30 cellular contexts compared by ENCODE assay signal in the genomic region with DNA sequence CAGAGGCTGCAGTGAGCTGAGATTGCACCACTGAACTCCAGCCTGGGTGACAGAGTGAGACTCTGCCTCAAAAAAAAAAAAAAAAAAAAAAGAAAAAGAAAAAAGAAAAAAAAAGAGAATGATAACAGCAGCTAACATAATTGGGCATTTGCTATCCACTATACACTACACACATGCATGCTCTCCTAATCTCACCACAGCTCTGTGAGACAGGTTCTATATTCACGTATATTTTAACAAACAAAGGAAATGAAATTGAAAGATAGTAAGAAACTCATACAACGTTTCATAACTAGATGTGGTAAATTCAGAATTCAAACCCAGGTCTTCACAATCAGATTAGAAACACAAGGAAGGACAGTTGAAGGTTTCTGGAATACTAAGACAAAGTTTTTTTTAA.
"Had no signal": no experiment of that assay in that cellular context is flagged by ENCODE, and none has a peak within 500 bp of the region (broad histone marks: within the 10 kb centered on the region; RNA-seq: fewer than 3 reads in every experiment).

No MANE protein-coding gene starts in this region.

- H3K79me2 ChIP-seq: hepatocyte had no signal

- DNase-seq: activated B cell treated with CpG ODN at 0.5 μM for 24 hours; activated CD4-positive, alpha-beta memory T cell treated with anti-CD3 and anti-CD28 coated beads, Interleukin-2, amount 10 ng/mL, durations not matched to agents 7 days and 5 days; activated CD4-positive, alpha-beta T cell treated with anti-CD3 and anti-CD28 coated beads for 36 hours; activated CD4-positive, alpha-beta T cell treated with anti-CD3 and anti-CD28 coated beads, Interleukin-2, amount 10 ng/mL, durations not matched to agents 7 days and 5 days; activated CD4-positive, alpha-beta T cell treated with anti-CD3 and anti-CD28 coated beads, Interleukin-2, amount 50 U/mL, for 4 hours; activated CD8-positive, alpha-beta memory T cell treated with anti-CD3 and anti-CD28 coated beads, Interleukin-2, amount 50 U/mL, for 48 hours; activated gamma-delta T cell; activated naive CD4-positive, alpha-beta T cell; activated naive CD4-positive, alpha-beta T cell treated with anti-CD3 and anti-CD28 coated beads, Interleukin-2, amount 10 ng/mL, durations not matched to agents 7 days and 5 days; activated naive CD8-positive, alpha-beta T cell treated with anti-CD3 and anti-CD28 coated beads, Interleukin-2, amount 10 ng/mL, durations not matched to agents 7 days and 5 days; activated T-cell treated with anti-CD3 and anti-CD28 coated beads for 4 hours; activated T-cell treated with anti-CD3 and anti-CD28 coated beads, Interleukin-2, amount 50 U/mL, for 24 hours; activated T-cell treated with anti-CD3 and anti-CD28 coated beads, Interleukin-2, amount 50 U/mL, for 72 hours; central memory CD4-positive, alpha-beta T cell; cerebellar nuclear complex; colonic mucosa; effector CD8-positive, alpha-beta T cell; esophagus squamous epithelium; foreskin melanocyte; heart right ventricle; T1000; WERI-Rb-1 had no signal

- H3K4me3 ChIP-seq: ascending aorta, breast epithelium, cardiac muscle cell, colonic mucosa, esophagus squamous epithelium, gastroesophageal sphincter, heart right ventricle, hepatocyte had no signal

- H3K4me1 ChIP-seq: ascending aorta, breast epithelium, colonic mucosa, esophagus squamous epithelium, gastroesophageal sphincter, heart right ventricle had no signal

- H3K36me3 ChIP-seq: ascending aorta, breast epithelium, cardiac muscle cell, colonic mucosa, esophagus squamous epithelium, gastroesophageal sphincter, heart right ventricle, WERI-Rb-1 had no signal

- H3K9me3 ChIP-seq: ascending aorta, breast epithelium, colonic mucosa, esophagus squamous epithelium, gastroesophageal sphincter, heart right ventricle had no signal

- H2AFZ ChIP-seq: hepatocyte had no signal

- H3K27ac ChIP-seq: ascending aorta, breast epithelium, cardiac muscle cell, colonic mucosa, epithelial cell of prostate, esophagus squamous epithelium, gastroesophageal sphincter, heart right ventricle, hepatocyte, WERI-Rb-1 had no signal

- H3K4me2 ChIP-seq: hepatocyte had no signal

- H3K27me3 ChIP-seq: ascending aorta, breast epithelium, cardiac muscle cell, colonic mucosa, esophagus squamous epithelium, gastroesophageal sphincter, heart right ventricle, hepatocyte had no signal

- ATAC-seq: activated CD4-positive, alpha-beta T cell treated with anti-CD3 and anti-CD28 coated beads for 36 hours; activated CD4-positive, CD25-positive, alpha-beta regulatory T cell treated with anti-CD3 and anti-CD28 coated beads, Interleukin-2, amount 50 U/mL, for 24 hours; activated naive CD4-positive, alpha-beta T cell treated with anti-CD3 and anti-CD28 coated beads, Interleukin-2, amount 50 U/mL, for 72 hours; activated T-cell treated with anti-CD3 and anti-CD28 coated beads, Interleukin-2, amount 50 U/mL, for 72 hours; gastroesophageal sphincter; heart right ventricle had no signal
